21 cellular contexts compared by ENCODE assay signal in genomic region chr6:30840922-30841643, GRCh38. TPM values are rescaled to one million over a fixed set of nuclear protein-coding genes. Genes with fewer than 3 reads are reported as not detected.
DNase-seq lines count a peak whose midpoint lies in the region; ATAC-seq and TF ChIP-seq lines count a peak whose summit lies in the region.
"Had no signal": no experiment of that assay in that cellular context is flagged by ENCODE, and none has a peak within 500 bp of the region (broad histone marks: within the 10 kb centered on the region; RNA-seq: fewer than 3 reads in every experiment).

No MANE protein-coding gene starts in this region.

- BruUV-seq in Calu3 (replicated peaks; lab: Mats Ljungman, UMichigan): no TSS peak

- no peak overlapping the region for H3K4me3 Mint-ChIP-seq in endodermal cell
- H3K4me3 Mint-ChIP-seq in Calu3 (ENCODE audit: low read depth, unreplicated experiment): no peak overlapping the region
- H3K4me3 Mint-ChIP-seq: activated naive CD8-positive, alpha-beta T cell treated with anti-CD3 and anti-CD28 coated beads, Interleukin-2, amount 50 U/mL, for 24 hours; memory B cell had no signal

- H3K4me1 ChIP-seq in BLaER1 (peaks cover 99% of the 10 kb centered on the region), endodermal cell (ENCODE audit: control insufficient read depth, insufficient read depth, low read length) (peaks cover 5% of the 10 kb centered on the region), parathyroid adenoma (peaks cover 16% of the 10 kb centered on the region), colonic mucosa (no peaks in the 10 kb centered on the region)

- H4K20me1 ChIP-seq in BLaER1: no peaks in the 10 kb centered on the region

- H3K9me3 Mint-ChIP-seq in endodermal cell: no peaks in the 10 kb centered on the region
- no peaks in the 10 kb centered on the region for H3K9me3 Mint-ChIP-seq in Calu3 (ENCODE audit: low read depth, unreplicated experiment)
- H3K9me3 Mint-ChIP-seq: activated naive CD8-positive, alpha-beta T cell treated with anti-CD3 and anti-CD28 coated beads, Interleukin-2, amount 50 U/mL, for 24 hours; memory B cell had no signal

- TF ChIP-seq CTCF in endodermal cell (conservative IDR thresholded peaks at IDR 0.05) (no peak), parathyroid adenoma (IDR thresholded peaks at IDR 0.05) (no peak), colonic mucosa (IDR thresholded peaks at IDR 0.05) (no peak), Calu3 (IDR thresholded peaks at IDR 0.05; ENCODE audit: unreplicated experiment) (no peak)

- H3K36me3 Mint-ChIP-seq in endodermal cell (ENCODE audit: low read depth) (peaks cover 3% of the 10 kb centered on the region), Calu3 (ENCODE audit: insufficient read depth, unreplicated experiment) (peaks cover 10% of the 10 kb centered on the region)
- H3K36me3 Mint-ChIP-seq: CD4-positive, CD25-positive, alpha-beta regulatory T cell; memory B cell had no signal

- H3K4me1 Mint-ChIP-seq in endodermal cell: peaks cover 26% of the 10 kb centered on the region
- H3K4me1 Mint-ChIP-seq in Calu3 (ENCODE audit: low read depth, unreplicated experiment): peaks cover 52% of the 10 kb centered on the region

- H3K27me3 ChIP-seq in BLaER1: no peaks in the 10 kb centered on the region
- H3K27me3 ChIP-seq in endodermal cell (ENCODE audit: control insufficient read depth, insufficient read depth, low read length, poor library complexity, severe bottlenecking): no peaks in the 10 kb centered on the region
- H3K27me3 ChIP-seq in parathyroid adenoma (ENCODE audit: control insufficient read depth, insufficient read depth, low read length): no peaks in the 10 kb centered on the region
- H3K27me3 ChIP-seq in colonic mucosa: no peaks in the 10 kb centered on the region
- H3K27me3 ChIP-seq: foreskin keratinocyte had no signal

- H3K4me2 ChIP-seq in BLaER1: peak overlapping the region; percentile 87
- H3K4me2 ChIP-seq in parathyroid adenoma (ENCODE audit: low read length): no peak overlapping the region
- H3K4me2 ChIP-seq: SK-N-SH had no signal

- H3K36me3 ChIP-seq in BLaER1 (no peaks in the 10 kb centered on the region), KOPT-K1 (ENCODE audit: insufficient read depth, low read length) (no peaks in the 10 kb centered on the region), endodermal cell (ENCODE audit: control insufficient read depth, insufficient read depth, low read length) (no peaks in the 10 kb centered on the region), parathyroid adenoma (ENCODE audit: control insufficient read depth, insufficient read depth, low read length) (no peaks in the 10 kb centered on the region), colonic mucosa (no peaks in the 10 kb centered on the region)

- no peaks in the 10 kb centered on the region for H3K9me3 ChIP-seq in BLaER1
- no peaks in the 10 kb centered on the region for H3K9me3 ChIP-seq in KOPT-K1 (ENCODE audit: insufficient read depth, low read length, poor library complexity, severe bottlenecking)
- H3K9me3 ChIP-seq in endodermal cell (ENCODE audit: control insufficient read depth, low read length): no peaks in the 10 kb centered on the region
- H3K9me3 ChIP-seq in parathyroid adenoma (ENCODE audit: control insufficient read depth, low read length): no peaks in the 10 kb centered on the region
- no peaks in the 10 kb centered on the region for H3K9me3 ChIP-seq in colonic mucosa
- H3K9me3 ChIP-seq: SK-N-SH had no signal

- H3K27ac ChIP-seq in BLaER1: peak overlapping the region; percentile 65
- peak overlapping the region; percentile 10 for H3K27ac ChIP-seq in KOPT-K1 (ENCODE audit: low read depth, low read length, poor library complexity, severe bottlenecking)
- no peak overlapping the region for H3K27ac ChIP-seq in endodermal cell (ENCODE audit: low read depth, low read length)
- H3K27ac ChIP-seq in parathyroid adenoma: no peak overlapping the region
- H3K27ac ChIP-seq in colonic mucosa: no peak overlapping the region
- H3K27ac ChIP-seq: foreskin keratinocyte had no signal

- intact Hi-C loops in colonic mucosa (cut with DNase I) (no loop called here), Calu3 (cut with micrococcal nuclease; ENCODE audit: unreplicated experiment) (no loop called here)

- H3K4me3 ChIP-seq in BLaER1 (no peak overlapping the region), endodermal cell (ENCODE audit: low read length) (no peak overlapping the region), parathyroid adenoma (ENCODE audit: low read depth, low read length) (no peak overlapping the region), colonic mucosa (no peak overlapping the region)

- H3K79me2 ChIP-seq in parathyroid adenoma: no peaks in the 10 kb centered on the region

- H3K9ac ChIP-seq in BLaER1 (peak overlapping the region; percentile 23; the same call in 1 of the 2 replicates), endodermal cell (ENCODE audit: extremely low read depth, low read length, poor library complexity, severe bottlenecking) (no peak overlapping the region), parathyroid adenoma (no peak overlapping the region), colonic mucosa (ENCODE audit: low read depth in 2 of 2, low read length in 2 of 2) (no peak overlapping the region)
- H3K9ac ChIP-seq: SK-N-SH had no signal

- CTCF ChIA-PET in Calu3 (lab: Charles Lee): interaction anchor here (1.0 to 1.4 kb wide), 3 partner anchors 27 to 200 kb away, joined by 3 read pairs; no protein-coding TSS in a partner anchor

- H3K27me3 Mint-ChIP-seq in endodermal cell (ENCODE audit: insufficient read depth) (no peaks in the 10 kb centered on the region), Calu3 (ENCODE audit: unreplicated experiment) (no peaks in the 10 kb centered on the region)
- H3K27me3 Mint-ChIP-seq: activated naive CD8-positive, alpha-beta T cell treated with anti-CD3 and anti-CD28 coated beads, Interleukin-2, amount 50 U/mL, for 24 hours had no signal

- 81 to 87% methylated on average over 4 of the region's 4 CpGs for WGBS in endodermal cell (ENCODE audit: insufficient coverage in 1 of 2, insufficient read length in 1 of 2), 2 experiments

- ATAC-seq in HG03354 (IDR thresholded peaks at IDR 0.05; ENCODE audit: poor library complexity, severe bottlenecking, unreplicated experiment): no peak
- ATAC-seq: activated CD4-positive, CD25-positive, alpha-beta regulatory T cell treated with anti-CD3 and anti-CD28 coated beads, Interleukin-2, amount 50 U/mL, for 24 hours; activated naive CD8-positive, alpha-beta T cell treated with anti-CD3 and anti-CD28 coated beads, Interleukin-2, amount 50 U/mL, for 24 hours; foreskin keratinocyte had no signal

- H2AFZ ChIP-seq in parathyroid adenoma: peak overlapping the region; percentile 21

- H3K27ac Mint-ChIP-seq in endodermal cell (peak overlapping the region; percentile 11), Calu3 (ENCODE audit: unreplicated experiment) (no peak overlapping the region)
- H3K27ac Mint-ChIP-seq: activated naive CD8-positive, alpha-beta T cell treated with anti-CD3 and anti-CD28 coated beads, Interleukin-2, amount 50 U/mL, for 24 hours; memory B cell had no signal

- DNase-seq in endodermal cell (no peak), colonic mucosa (no peak), Calu3 (no peak)
- DNase-seq in activated CD8-positive, alpha-beta memory T cell treated with anti-CD3 and anti-CD28 coated beads for 24 hours: no peak
- DNase-seq: activated gamma-delta T cell treated with Interleukin-2 at 50 U/mL for 16 hours; activated naive CD8-positive, alpha-beta T cell treated with anti-CD3 and anti-CD28 coated beads, Interleukin-2, amount 50 U/mL, for 24 hours; activated T-cell treated with anti-CD3 and anti-CD28 coated beads, Interleukin-2, amount 50 U/mL, for 1 hour; foreskin keratinocyte; KG1; MV-4-11; NCI-H1694 treated with DMSO at 0.1 percent for 48 hours; NCI-H526 treated with DMSO at 0.1 percent for 48 hours; occipital lobe; SK-N-SH had no signal

RNA-seq across cellular contexts. Expression of gene DDR1, which starts 43.2 kb away (rescaled TPM):
- 100 to 1,000 TPM; 140 to 151 TPM for total RNA-seq in endodermal cell
- 299 TPM for polyA plus RNA-seq in endodermal cell (2013, experiment 1 of 2)
- polyA plus RNA-seq in endodermal cell (2013, experiment 2 of 2): 288 TPM
- 100 to 1,000 TPM; 261 to 267 TPM for total RNA-seq in colonic mucosa
- total RNA-seq in Calu3 (2022): 489 and 580 TPM in 2 replicates

Comparison
In these comparisons a context has a peak if more than half of its experiments do, and no peak if none do; other contexts are left out.
1. H3K27ac ChIP-seq: peak in BLaER1 (single experiment) and KOPT-K1 (single experiment); none in endodermal cell (single experiment), parathyroid adenoma (single experiment) and colonic mucosa (single experiment).